ENCODE assay signal across 20 cellular contexts in the genomic region with DNA sequence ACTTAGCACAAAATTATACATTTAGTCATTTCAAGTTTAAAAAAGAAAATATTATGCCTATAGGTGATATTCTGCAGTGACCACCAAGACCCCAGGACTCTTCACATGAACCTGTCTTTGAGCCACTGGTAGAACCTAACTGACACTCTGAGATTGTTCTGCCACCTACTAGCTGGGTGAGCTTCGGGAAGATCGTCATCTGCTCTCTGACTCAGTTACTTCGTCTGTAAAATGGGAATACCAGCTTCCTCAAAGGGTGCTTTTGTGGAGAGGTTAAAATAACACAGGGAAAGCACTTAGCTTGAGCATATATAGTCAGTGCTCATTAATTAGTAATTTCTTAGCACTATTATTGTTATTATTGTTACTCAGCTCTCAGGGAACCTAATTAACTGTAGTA.
DNase-seq lines count a peak whose midpoint lies in the region; ATAC-seq and TF ChIP-seq lines count a peak whose summit lies in the region.
"Had no signal": no experiment of that assay in that cellular context is flagged by ENCODE, and none has a peak within 500 bp of the region (broad histone marks: within the 10 kb centered on the region; RNA-seq: fewer than 3 reads in every experiment).

No MANE protein-coding gene starts in this region.

- H3K4me1 Mint-ChIP-seq in T-helper 1 cell treated with Interleukin-12 subunit alpha and Interleukin-12 subunit beta and Interleukin-4 antibody, amounts not matched to agents 30 μg/mL and 1 μg/mL, for 36 hours (ENCODE audit: low read depth): peaks cover 66% of the 10 kb centered on the region
- H3K4me1 Mint-ChIP-seq in T-cell: peaks cover 2 to 18% (median 5%) of the 10 kb centered on the region in 3 donors

- ATAC-seq in T-cell (replicated peaks in 1 of 4): no peak
- ATAC-seq in HG03442 (IDR thresholded peaks at IDR 0.05; ENCODE audit: unreplicated experiment): no peak

- H3K4me2 ChIP-seq in parathyroid adenoma (ENCODE audit: low read length): no peak overlapping the region

- no peaks in the 10 kb centered on the region for H3K79me2 ChIP-seq in parathyroid adenoma

- in situ Hi-C loops in transverse colon (cut with MboI; ENCODE audit: low pct_ligation_motif_present in 1 of 4, low pct_unique_long_range_greater_than_20kb in 1 of 4, low sequenced_read_pairs in 3 of 4): no loop called here

- peak overlapping the region; percentile 38 for H3K27ac Mint-ChIP-seq in T-helper 1 cell treated with Interleukin-12 subunit alpha and Interleukin-12 subunit beta and Interleukin-4 antibody, amounts not matched to agents 30 μg/mL and 1 μg/mL, for 36 hours
- H3K27ac Mint-ChIP-seq in T-cell: no peak overlapping the region

- CTCF ChIA-PET in T-cell (lab: Charles Lee): no interaction called here

- peaks cover 5% of the 10 kb centered on the region for H3K4me1 ChIP-seq in colonic mucosa
- peaks cover 35% of the 10 kb centered on the region for H3K4me1 ChIP-seq in parathyroid adenoma
- H3K4me1 ChIP-seq in transverse colon: peaks cover 19 to 38% (median 23%) of the 10 kb centered on the region in 4 donors

- H3K4me3 ChIP-seq in colonic mucosa (no peak overlapping the region), parathyroid adenoma (ENCODE audit: low read depth, low read length) (no peak overlapping the region), transverse colon (no peak overlapping the region)
- H3K4me3 ChIP-seq: Peyer's patch, right atrium auricular region had no signal

- H3K36me3 ChIP-seq in colonic mucosa (no peaks in the 10 kb centered on the region), parathyroid adenoma (ENCODE audit: control insufficient read depth, insufficient read depth, low read length) (no peaks in the 10 kb centered on the region), transverse colon (no peaks in the 10 kb centered on the region)
- H3K36me3 ChIP-seq: neutrophil, Peyer's patch, right atrium auricular region had no signal

- no peak for TF ChIP-seq POLR2A in transverse colon (IDR thresholded peaks at IDR 0.05)

- POLR2A ChIA-PET in T-cell (lab: Charles Lee): no interaction called here

- no peak overlapping the region for H2AFZ ChIP-seq in parathyroid adenoma

- H3K27me3 ChIP-seq in colonic mucosa: no peaks in the 10 kb centered on the region
- H3K27me3 ChIP-seq in parathyroid adenoma (ENCODE audit: control insufficient read depth, insufficient read depth, low read length): no peaks in the 10 kb centered on the region
- H3K27me3 ChIP-seq in transverse colon: no peaks in the 10 kb centered on the region
- H3K27me3 ChIP-seq: Peyer's patch, right atrium auricular region had no signal

- 95% methylated on average over 3 of the region's 3 CpGs; no CpG with 5 or more reads in 1 of the 2 donors for WGBS in transverse colon (ENCODE audit: low coverage in 1 of 2), 2 donors

- no peak for DNase-seq in T-helper 1 cell
- DNase-seq in colonic mucosa: no peak
- no peak for DNase-seq in transverse colon
- no peak for DNase-seq in T-cell
- no peak for DNase-seq in Ammon's horn (ENCODE audit: low spot score)
- DNase-seq: activated CD4-positive, alpha-beta T cell treated with anti-CD3 and anti-CD28 coated beads, Interleukin-2, amount 10 ng/mL, durations not matched to agents 24 days and 14 days; activated naive CD4-positive, alpha-beta T cell; Kasumi-1; left cardiac atrium; midbrain; NCI-H1417 treated with DMSO at 0.1 percent for 48 hours; NCI-H2171; Peyer's patch had no signal

- no peak overlapping the region for H3K4me3 Mint-ChIP-seq in T-helper 1 cell treated with Interleukin-12 subunit alpha and Interleukin-12 subunit beta and Interleukin-4 antibody, amounts not matched to agents 30 μg/mL and 1 μg/mL, for 36 hours
- no peak overlapping the region for H3K4me3 Mint-ChIP-seq in T-cell
- H3K4me3 Mint-ChIP-seq: stimulated activated naive CD8-positive, alpha-beta T cell treated with anti-CD3 and anti-CD28 coated beads, Interleukin-15, Interleukin-2, amounts not matched to agents 100 ng/mL and 50 ng/mL, for 24 hours had no signal

- H3K9ac ChIP-seq in colonic mucosa (ENCODE audit: low read depth in 2 of 2, low read length in 2 of 2) (no peak overlapping the region), parathyroid adenoma (no peak overlapping the region)

- H3K27ac ChIP-seq in colonic mucosa (peak overlapping the region; percentile 89), parathyroid adenoma (peak overlapping the region; percentile 93), transverse colon (peak overlapping the region; percentile 81 to 92 (median 88))
- H3K27ac ChIP-seq: 22Rv1, neutrophil had no signal

- TF ChIP-seq CTCF in colonic mucosa (IDR thresholded peaks at IDR 0.05) (no peak), parathyroid adenoma (IDR thresholded peaks at IDR 0.05) (no peak), transverse colon (IDR thresholded peaks at IDR 0.05) (no peak)

- H3K27me3 Mint-ChIP-seq in T-helper 1 cell treated with Interleukin-12 subunit alpha and Interleukin-12 subunit beta and Interleukin-4 antibody, amounts not matched to agents 30 μg/mL and 1 μg/mL, for 36 hours (ENCODE audit: low read depth): no peaks in the 10 kb centered on the region
- no peaks in the 10 kb centered on the region for H3K27me3 Mint-ChIP-seq in T-cell
- H3K27me3 Mint-ChIP-seq: activated CD4-positive, alpha-beta T cell treated with anti-CD3 and anti-CD28 coated beads, Interleukin-2, amount 10 ng/mL, durations not matched to agents 24 days and 14 days; stimulated activated naive CD8-positive, alpha-beta T cell treated with anti-CD3 and anti-CD28 coated beads, Interleukin-15, Interleukin-2, amounts not matched to agents 100 ng/mL and 50 ng/mL, for 24 hours had no signal

- no peaks in the 10 kb centered on the region for H3K9me3 Mint-ChIP-seq in T-helper 1 cell treated with Interleukin-12 subunit alpha and Interleukin-12 subunit beta and Interleukin-4 antibody, amounts not matched to agents 30 μg/mL and 1 μg/mL, for 36 hours
- H3K9me3 Mint-ChIP-seq in T-cell: no peaks in the 10 kb centered on the region
- H3K9me3 Mint-ChIP-seq: stimulated activated naive CD8-positive, alpha-beta T cell treated with anti-CD3 and anti-CD28 coated beads, Interleukin-15, Interleukin-2, amounts not matched to agents 100 ng/mL and 50 ng/mL, for 24 hours had no signal

- intact Hi-C loops in colonic mucosa (cut with DNase I): no loop called here
- intact Hi-C loops in transverse colon (cut with DNase I; ENCODE audit: low total_unique reads): no loop called here

- peaks cover 10% of the 10 kb centered on the region for H3K36me3 Mint-ChIP-seq in T-helper 1 cell treated with Interleukin-12 subunit alpha and Interleukin-12 subunit beta and Interleukin-4 antibody, amounts not matched to agents 30 μg/mL and 1 μg/mL, for 36 hours (ENCODE audit: low read depth)
- H3K36me3 Mint-ChIP-seq in T-cell: no peaks in the 10 kb centered on the region

- H3K9me3 ChIP-seq in colonic mucosa: no peaks in the 10 kb centered on the region
- H3K9me3 ChIP-seq in parathyroid adenoma (ENCODE audit: control insufficient read depth, low read length): no peaks in the 10 kb centered on the region
- no peaks in the 10 kb centered on the region for H3K9me3 ChIP-seq in transverse colon
- H3K9me3 ChIP-seq: neutrophil, Peyer's patch, right atrium auricular region had no signal

- no peak for TF ChIP-seq EP300 in transverse colon (IDR thresholded peaks at IDR 0.05; ENCODE audit: low read depth)
